23 cellular contexts compared by ENCODE assay signal in genomic region chr12:26279908-26280307, GRCh38.
DNase-seq lines count a peak whose midpoint lies in the region; ATAC-seq and TF ChIP-seq lines count a peak whose summit lies in the region.
"Had no signal": no experiment of that assay in that cellular context is flagged by ENCODE, and none has a peak within 500 bp of the region (broad histone marks: within the 10 kb centered on the region; RNA-seq: fewer than 3 reads in every experiment).

No MANE protein-coding gene starts in this region.

- TF ChIP-seq EP300 in esophagus muscularis mucosa (IDR thresholded peaks at IDR 0.05), result no peak

- no peak overlapping the region for H3K27ac Mint-ChIP-seq in stimulated activated effector memory CD8-positive, alpha-beta T cell treated with anti-CD3 and anti-CD28 coated beads, Interleukin-12 subunit alpha, Interleukin-12 subunit beta, amount 100 ng/mL, for 72 hours
- no peak overlapping the region for H3K27ac Mint-ChIP-seq in T-helper 17 cell
- H3K27ac Mint-ChIP-seq: CD4-positive, alpha-beta T cell; CD8-positive, alpha-beta memory T cell; HFFc6 had no signal

- H3K4me1 ChIP-seq in adrenal gland (replicated peaks in 1 of 2) (peaks cover 13 to 21% of the 10 kb centered on the region in 2 donors), esophagus muscularis mucosa (peaks cover 4 to 6% (median 5%) of the 10 kb centered on the region in 4 donors), mucosa of descending colon (ENCODE audit: low read depth) (peaks cover 12% of the 10 kb centered on the region)
- H3K4me1 ChIP-seq: HAP-1 had no signal

- H3K4me3 ChIP-seq in adrenal gland (no peak overlapping the region), esophagus muscularis mucosa (no peak overlapping the region), mucosa of descending colon (no peak overlapping the region)
- H3K4me3 ChIP-seq: A549; BLaER1 treated with 17β-estradiol and CSF1 and Interleukin-3, amounts not matched to agents 10 nM and 100 nM; HAP-1 had no signal

- in situ Hi-C loops in G401 (cut with HindIII; ENCODE audit: low sequenced_read_pairs), result no loop called here

- no peak for TF ChIP-seq CTCF in adrenal gland (IDR thresholded peaks at IDR 0.05)
- TF ChIP-seq CTCF in esophagus muscularis mucosa (IDR thresholded peaks at IDR 0.05), result no peak
- TF ChIP-seq CTCF in mucosa of descending colon (IDR thresholded peaks at IDR 0.05), result no peak

- peak in 5 of 7 donors; percentile 33 to 56 (median 49) for DNase-seq in adrenal gland
- DNase-seq in esophagus muscularis mucosa (ENCODE audit: extremely low spot score), result peak; percentile 90
- DNase-seq in mucosa of descending colon, result no peak
- no peak for DNase-seq in stimulated activated effector memory CD8-positive, alpha-beta T cell treated with anti-CD3 and anti-CD28 coated beads, Interleukin-12 subunit alpha, Interleukin-12 subunit beta, amount 100 ng/mL, for 72 hours (ENCODE audit: low spot score in 2 of 2)
- DNase-seq in G401 (ENCODE audit: low spot score), result no peak
- no peak for DNase-seq in T-helper 17 cell
- DNase-seq: 8988T; ACHN; AML-193; BE2C; CD4-positive, alpha-beta T cell; CD8-positive, alpha-beta memory T cell; DMS 273 treated with DMSO at 0.1 percent for 48 hours; DMS79; EL; GF-D8; GOT3; HFFc6 had no signal

- no peaks in the 10 kb centered on the region for H3K36me3 Mint-ChIP-seq in stimulated activated effector memory CD8-positive, alpha-beta T cell treated with anti-CD3 and anti-CD28 coated beads, Interleukin-12 subunit alpha, Interleukin-12 subunit beta, amount 100 ng/mL, for 72 hours
- H3K36me3 Mint-ChIP-seq in T-helper 17 cell (ENCODE audit: low read depth), result no peaks in the 10 kb centered on the region
- H3K36me3 Mint-ChIP-seq: CD8-positive, alpha-beta memory T cell had no signal

- no peaks in the 10 kb centered on the region for H3K27me3 Mint-ChIP-seq in T-helper 17 cell
- H3K27me3 Mint-ChIP-seq: CD4-positive, alpha-beta T cell; CD8-positive, alpha-beta memory T cell had no signal

- H3K27ac ChIP-seq in adrenal gland (peak overlapping the region in 1 of 5 donors; percentile 15), esophagus muscularis mucosa (replicated peaks in 1 of 4) (no peak overlapping the region)

- intact Hi-C loops in adrenal gland (cut with DNase I) (loop anchor here in 1 of 2 donors (10.0 kb wide), 1 partner anchor 155 kb away; the partner anchor contains the start of gene BHLHE41), esophagus muscularis mucosa (cut with DNase I) (loop anchor here (10.0 kb wide), 1 partner anchor 155 kb away; the partner anchor contains the start of gene BHLHE41), mucosa of descending colon (cut with DNase I, micrococcal nuclease) (no loop called here)

- ATAC-seq in mucosa of descending colon, result peak; percentile 46
- peak; percentile 16 for ATAC-seq in stimulated activated effector memory CD8-positive, alpha-beta T cell treated with anti-CD3 and anti-CD28 coated beads, Interleukin-12 subunit alpha, Interleukin-12 subunit beta, amount 100 ng/mL, for 72 hours
- ATAC-seq in HG02610 (IDR thresholded peaks at IDR 0.05; ENCODE audit: unreplicated experiment), result no peak
- ATAC-seq in T-helper 17 cell, result no peak
- ATAC-seq: A549 had no signal

- H3K27me3 ChIP-seq in adrenal gland (no peaks in the 10 kb centered on the region), esophagus muscularis mucosa (no peaks in the 10 kb centered on the region)
- H3K27me3 ChIP-seq: BE2C; BLaER1 treated with 17β-estradiol and CSF1 and Interleukin-3, amounts not matched to agents 10 nM and 100 nM had no signal

- H3K4me1 Mint-ChIP-seq in stimulated activated effector memory CD8-positive, alpha-beta T cell treated with anti-CD3 and anti-CD28 coated beads, Interleukin-12 subunit alpha, Interleukin-12 subunit beta, amount 100 ng/mL, for 72 hours, result peaks cover 2% of the 10 kb centered on the region
- peaks cover 7% of the 10 kb centered on the region for H3K4me1 Mint-ChIP-seq in T-helper 17 cell

- 65 to 83% (median 67%) methylated on average over 5 of the region's 5 CpGs for WGBS in adrenal gland, 4 donors
- 96% methylated on average over 5 of the region's 5 CpGs for WGBS in esophagus muscularis mucosa

- H3K36me3 ChIP-seq in adrenal gland (replicated peaks in 1 of 2) (no peaks in the 10 kb centered on the region), esophagus muscularis mucosa (no peaks in the 10 kb centered on the region), mucosa of descending colon (ENCODE audit: low read depth) (no peaks in the 10 kb centered on the region)
- H3K36me3 ChIP-seq: BE2C; BLaER1 treated with 17β-estradiol and CSF1 and Interleukin-3, amounts not matched to agents 10 nM and 100 nM; HAP-1 had no signal

- no peaks in the 10 kb centered on the region for H3K9me3 Mint-ChIP-seq in stimulated activated effector memory CD8-positive, alpha-beta T cell treated with anti-CD3 and anti-CD28 coated beads, Interleukin-12 subunit alpha, Interleukin-12 subunit beta, amount 100 ng/mL, for 72 hours
- H3K9me3 Mint-ChIP-seq: CD14-positive monocyte; CD4-positive, alpha-beta T cell; CD8-positive, alpha-beta memory T cell; HFFc6 had no signal

- TF ChIP-seq POLR2A in adrenal gland (IDR thresholded peaks at IDR 0.05), result no peak
- no peak for TF ChIP-seq POLR2A in esophagus muscularis mucosa (IDR thresholded peaks at IDR 0.05; ENCODE audit: low read depth)

- H3K4me3 Mint-ChIP-seq in stimulated activated effector memory CD8-positive, alpha-beta T cell treated with anti-CD3 and anti-CD28 coated beads, Interleukin-12 subunit alpha, Interleukin-12 subunit beta, amount 100 ng/mL, for 72 hours, result no peak overlapping the region
- H3K4me3 Mint-ChIP-seq in T-helper 17 cell, result no peak overlapping the region
- H3K4me3 Mint-ChIP-seq: CD14-positive monocyte; CD4-positive, alpha-beta T cell; CD8-positive, alpha-beta memory T cell; HFFc6 had no signal

- H3K9me3 ChIP-seq in adrenal gland (replicated peaks in 1 of 3) (no peaks in the 10 kb centered on the region), esophagus muscularis mucosa (no peaks in the 10 kb centered on the region), mucosa of descending colon (no peaks in the 10 kb centered on the region), T-helper 17 cell (ENCODE audit: control insufficient read depth, low read length, poor library complexity, severe bottlenecking) (peaks cover 2% of the 10 kb centered on the region)
- H3K9me3 ChIP-seq: A549; BE2C; BLaER1 treated with 17β-estradiol and CSF1 and Interleukin-3, amounts not matched to agents 10 nM and 100 nM; HAP-1 had no signal

Comparison
In these comparisons a context has a peak if more than half of its experiments do, and no peak if none do; other contexts are left out.
1. DNase-seq: peak in adrenal gland (5 of 7) and esophagus muscularis mucosa (single experiment); none in mucosa of descending colon (0 of 3), stimulated activated effector memory CD8-positive, alpha-beta T cell treated with anti-CD3 and anti-CD28 coated beads, Interleukin-12 subunit alpha, Interleukin-12 subunit beta, amount 100 ng/mL, for 72 hours (0 of 2), G401 (single experiment) and T-helper 17 cell (0 of 3).
2. ATAC-seq: peak in mucosa of descending colon (single experiment) and stimulated activated effector memory CD8-positive, alpha-beta T cell treated with anti-CD3 and anti-CD28 coated beads, Interleukin-12 subunit alpha, Interleukin-12 subunit beta, amount 100 ng/mL, for 72 hours (single experiment); none in HG02610 (single experiment) and T-helper 17 cell (single experiment).